In genomic region chr10:109934958-109935793, GRCh38 we compare ENCODE assay signal across 1 cellular context.
TF ChIP-seq lines count a peak whose summit lies in the region.

No MANE protein-coding gene starts in this region.

TF ChIP-seq in WTC11, 78 proteins besides CTCF, POLR2A, EP300 and RAD21 (continued from another document):
- TF ChIP-seq USF1 (CRISPR knock-in tag; IDR thresholded peaks at IDR 0.05), result no peak
- no peak for TF ChIP-seq TP53 (CRISPR knock-in tag; IDR thresholded peaks at IDR 0.05)
- 0 out of 2 replicates have a peak, but pooled peaks have one; percentile 5 for TF ChIP-seq ZNF396 (CRISPR knock-in tag; IDR thresholded peaks at IDR 0.05; ENCODE audit: borderline replicate concordance)
- TF ChIP-seq JAZF1 (CRISPR knock-in tag; IDR thresholded peaks at IDR 0.05), result no peak
- TF ChIP-seq ZNF263 (CRISPR knock-in tag; IDR thresholded peaks at IDR 0.05; ENCODE audit: low read depth), result no peak
- TF ChIP-seq MAX (CRISPR knock-in tag; IDR thresholded peaks at IDR 0.05), result peak; percentile 19; the same call in 1 of the 2 replicates
- TF ChIP-seq NFE2L1 (CRISPR knock-in tag; IDR thresholded peaks at IDR 0.05), result no peak
- TF ChIP-seq ZNF423 (CRISPR knock-in tag; IDR thresholded peaks at IDR 0.05), result peak; percentile 77
- no peak; the same call in 1 of the 2 replicates for TF ChIP-seq EMX1 (CRISPR knock-in tag; IDR thresholded peaks at IDR 0.05)
- 0 out of 2 replicates have a peak, but pooled peaks have one; percentile 42 for TF ChIP-seq ZNF671 (CRISPR knock-in tag; IDR thresholded peaks at IDR 0.05)
- TF ChIP-seq ZSCAN18 (CRISPR knock-in tag; IDR thresholded peaks at IDR 0.05), result 0 out of 2 replicates have a peak, but pooled peaks have one; percentile 47
- no peak for TF ChIP-seq GRHL2 (CRISPR knock-in tag; IDR thresholded peaks at IDR 0.05; ENCODE audit: insufficient replicate concordance, severe bottlenecking)
- TF ChIP-seq TEAD4 (CRISPR knock-in tag; IDR thresholded peaks at IDR 0.05), result no peak
- no peak for TF ChIP-seq CBFB (CRISPR knock-in tag; IDR thresholded peaks at IDR 0.05; ENCODE audit: low read depth)
- no peak for TF ChIP-seq NR2C2 (CRISPR knock-in tag; IDR thresholded peaks at IDR 0.05)
- peak; percentile 81; the same call in 1 of the 2 replicates for TF ChIP-seq TEAD1 (CRISPR knock-in tag; IDR thresholded peaks at IDR 0.05)
- TF ChIP-seq ZNF232 (CRISPR knock-in tag; IDR thresholded peaks at IDR 0.05), result 0 out of 2 replicates have a peak, but pooled peaks have one; percentile 17
- peak; percentile 57; the same call in 1 of the 2 replicates for TF ChIP-seq ZBTB43 (CRISPR knock-in tag; IDR thresholded peaks at IDR 0.05)
TF ChIP-seq in WTC11: peak in this region for 12.
